In genomic region chr6:138943089-138943625, GRCh38 we compare ENCODE assay signal across 25 cellular contexts.
"Had no signal": no experiment of that assay in that cellular context is flagged by ENCODE, and none has a peak within 500 bp of the region (broad histone marks: within the 10 kb centered on the region; RNA-seq: fewer than 3 reads in every experiment).

No MANE protein-coding gene starts in this region.

- H3K36me3 ChIP-seq: breast epithelium, ovary, uterus had no signal

- H3K4me3 ChIP-seq: breast epithelium, esophagus muscularis mucosa, gastroesophageal sphincter, hepatocyte, ovary, smooth muscle cell, uterus had no signal

- H3K4me2 ChIP-seq: hepatocyte, smooth muscle cell had no signal

- H3K4me1 ChIP-seq: breast epithelium, uterus had no signal

- ATAC-seq: gastroesophageal sphincter; left colon; stimulated activated memory B cell treated with anti-CD40 and anti-IgM and Interleukin-4, amounts not matched to agents 10 μg/mL and 1 μg/mL and 100 μg/mL, for 72 hours; stimulated activated naive CD8-positive, alpha-beta T cell treated with anti-CD3 and anti-CD28 coated beads, Interleukin-15, amount 100 ng/mL, for 72 hours had no signal

- H3K27ac ChIP-seq: breast epithelium, esophagus muscularis mucosa, gastroesophageal sphincter, hepatocyte, ovary, uterus had no signal

- FAIRE-seq: kidney had no signal

- DNase-seq: activated CD4-positive, alpha-beta T cell treated with anti-CD3 and anti-CD28 coated beads, Interleukin-2, amount 50 U/mL, for 1 hour; activated CD4-positive, CD25-positive, alpha-beta regulatory T cell treated with anti-CD3 and anti-CD28 coated beads, Interleukin-2, amount 50 U/mL, for 72 hours; activated effector memory CD4-positive, alpha-beta T cell treated with anti-CD3 and anti-CD28 coated beads, Interleukin-2, amount 50 U/mL, for 16 hours; activated naive CD4-positive, alpha-beta T cell treated with anti-CD3 and anti-CD28 coated beads, Interleukin-2, amount 10 ng/mL, durations not matched to agents 7 days and 5 days; activated T-cell treated with anti-CD3 and anti-CD28 coated beads, Interleukin-2, amount 50 U/mL, for 1 hour; central memory CD4-positive, alpha-beta T cell; endodermal cell; kidney; left colon; mammary epithelial cell; naive B cell; nephron progenitor cell; ovary; stimulated activated CD4-positive, alpha-beta T cell treated with anti-CD3 and anti-CD28 coated beads, Interleukin-1b, Interleukin-23, amount 100 ng/mL, for 48 hours; stimulated activated CD4-positive, alpha-beta T cell treated with anti-CD3 and anti-CD28 coated beads, Interleukin-4, amount 100 ng/mL, for 4 hours; stimulated activated CD8-positive, alpha-beta memory T cell treated with anti-CD3 and anti-CD28 coated beads, Interleukin-4, amount 100 ng/mL, for 48 hours; stimulated activated naive CD8-positive, alpha-beta T cell treated with anti-CD3 and anti-CD28 coated beads, Interleukin-15, amount 100 ng/mL, for 72 hours; substantia nigra; uterus had no signal

- H3K9me3 ChIP-seq: breast epithelium, esophagus muscularis mucosa, gastroesophageal sphincter, ovary, uterus had no signal
